ENCODE assay signal across 1 cellular context in the genomic region with DNA sequence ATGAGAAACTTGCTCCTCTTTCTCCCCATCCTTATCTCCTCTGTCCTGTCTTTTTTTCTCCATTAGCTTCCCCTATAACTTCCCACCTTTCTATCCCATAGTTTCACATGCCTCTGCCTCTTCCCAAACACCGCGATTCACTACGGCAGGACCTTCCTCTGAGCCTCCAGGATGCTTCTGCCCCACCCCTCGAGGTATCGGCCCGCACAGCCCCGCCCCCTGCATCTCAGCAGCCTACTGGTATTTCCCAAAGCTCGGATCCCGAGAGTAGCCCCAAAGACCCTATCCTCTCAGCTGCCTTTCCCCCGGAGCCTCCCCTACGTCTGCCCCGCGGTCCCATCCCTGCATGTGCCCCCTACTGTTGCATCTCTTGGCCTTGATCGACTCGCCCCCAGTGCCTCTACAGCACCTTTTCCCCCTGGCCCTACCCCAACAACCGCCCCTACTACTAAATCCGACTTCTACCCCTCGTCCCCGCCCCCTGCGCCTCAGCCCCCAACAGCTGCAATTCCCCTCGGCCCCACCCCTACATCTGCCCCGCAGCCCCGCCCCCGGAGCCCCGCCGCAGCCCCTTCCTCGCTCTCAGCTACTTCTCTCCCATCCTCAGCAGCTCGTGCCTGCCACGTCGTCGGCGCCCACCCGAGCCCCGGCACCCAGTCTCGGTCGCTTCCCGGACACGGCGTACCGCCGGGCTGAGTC.
A peak's percentile ranks its signal among the peaks of the same experiment; 100 is the strongest.
TF ChIP-seq lines count a peak whose summit lies in the region.

No MANE protein-coding gene starts in this region.

TF ChIP-seq in K562, 482 proteins besides CTCF, POLR2A, EP300 and RAD21 (continued from another document):
- TF ChIP-seq, protein P1, sequence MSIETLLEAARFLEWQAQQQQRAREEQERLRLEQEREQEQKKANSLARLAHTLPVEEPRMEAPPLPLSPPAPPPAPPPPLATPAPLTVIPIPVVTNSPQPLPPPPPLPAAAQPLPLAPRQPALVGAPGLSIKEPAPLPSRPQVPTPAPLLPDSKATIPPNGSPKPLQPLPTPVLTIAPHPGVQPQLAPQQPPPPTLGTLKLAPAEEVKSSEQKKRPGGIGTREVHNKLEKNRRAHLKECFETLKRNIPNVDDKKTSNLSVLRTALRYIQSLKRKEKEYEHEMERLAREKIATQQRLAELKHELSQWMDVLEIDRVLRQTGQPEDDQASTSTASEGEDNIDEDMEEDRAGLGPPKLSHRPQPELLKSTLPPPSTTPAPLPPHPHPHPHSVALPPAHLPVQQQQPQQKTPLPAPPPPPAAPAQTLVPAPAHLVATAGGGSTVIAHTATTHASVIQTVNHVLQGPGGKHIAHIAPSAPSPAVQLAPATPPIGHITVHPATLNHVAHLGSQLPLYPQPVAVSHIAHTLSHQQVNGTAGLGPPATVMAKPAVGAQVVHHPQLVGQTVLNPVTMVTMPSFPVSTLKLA (conservative IDR thresholded peaks at IDR 0.05): peak; percentile 24 to 40; a peak in 1 of 4 replicates
- TF ChIP-seq, protein P2, sequence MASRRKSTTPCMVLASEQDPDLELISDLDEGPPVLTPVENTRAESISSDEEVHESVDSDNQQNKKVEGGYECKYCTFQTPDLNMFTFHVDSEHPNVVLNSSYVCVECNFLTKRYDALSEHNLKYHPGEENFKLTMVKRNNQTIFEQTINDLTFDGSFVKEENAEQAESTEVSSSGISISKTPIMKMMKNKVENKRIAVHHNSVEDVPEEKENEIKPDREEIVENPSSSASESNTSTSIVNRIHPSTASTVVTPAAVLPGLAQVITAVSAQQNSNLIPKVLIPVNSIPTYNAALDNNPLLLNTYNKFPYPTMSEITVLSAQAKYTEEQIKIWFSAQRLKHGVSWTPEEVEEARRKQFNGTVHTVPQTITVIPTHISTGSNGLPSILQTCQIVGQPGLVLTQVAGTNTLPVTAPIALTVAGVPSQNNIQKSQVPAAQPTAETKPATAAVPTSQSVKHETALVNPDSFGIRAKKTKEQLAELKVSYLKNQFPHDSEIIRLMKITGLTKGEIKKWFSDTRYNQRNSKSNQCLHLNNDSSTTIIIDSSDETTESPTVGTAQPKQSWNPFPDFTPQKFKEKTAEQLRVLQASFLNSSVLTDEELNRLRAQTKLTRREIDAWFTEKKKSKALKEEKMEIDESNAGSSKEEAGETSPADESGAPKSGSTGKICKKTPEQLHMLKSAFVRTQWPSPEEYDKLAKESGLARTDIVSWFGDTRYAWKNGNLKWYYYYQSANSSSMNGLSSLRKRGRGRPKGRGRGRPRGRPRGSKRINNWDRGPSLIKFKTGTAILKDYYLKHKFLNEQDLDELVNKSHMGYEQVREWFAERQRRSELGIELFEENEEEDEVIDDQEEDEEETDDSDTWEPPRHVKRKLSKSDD (conservative IDR thresholded peaks at IDR 0.05; ENCODE audit: low read length): no peak
- TF ChIP-seq SRSF3 (IDR thresholded peaks at IDR 0.05; ENCODE audit: insufficient read depth, low read length) (no peak), HDAC1 (IDR thresholded peaks at IDR 0.05) (0 out of 4 replicates have a peak, but pooled peaks of 1 of the 2 experiments have one; percentile 35)
- TF ChIP-seq, protein P3, sequence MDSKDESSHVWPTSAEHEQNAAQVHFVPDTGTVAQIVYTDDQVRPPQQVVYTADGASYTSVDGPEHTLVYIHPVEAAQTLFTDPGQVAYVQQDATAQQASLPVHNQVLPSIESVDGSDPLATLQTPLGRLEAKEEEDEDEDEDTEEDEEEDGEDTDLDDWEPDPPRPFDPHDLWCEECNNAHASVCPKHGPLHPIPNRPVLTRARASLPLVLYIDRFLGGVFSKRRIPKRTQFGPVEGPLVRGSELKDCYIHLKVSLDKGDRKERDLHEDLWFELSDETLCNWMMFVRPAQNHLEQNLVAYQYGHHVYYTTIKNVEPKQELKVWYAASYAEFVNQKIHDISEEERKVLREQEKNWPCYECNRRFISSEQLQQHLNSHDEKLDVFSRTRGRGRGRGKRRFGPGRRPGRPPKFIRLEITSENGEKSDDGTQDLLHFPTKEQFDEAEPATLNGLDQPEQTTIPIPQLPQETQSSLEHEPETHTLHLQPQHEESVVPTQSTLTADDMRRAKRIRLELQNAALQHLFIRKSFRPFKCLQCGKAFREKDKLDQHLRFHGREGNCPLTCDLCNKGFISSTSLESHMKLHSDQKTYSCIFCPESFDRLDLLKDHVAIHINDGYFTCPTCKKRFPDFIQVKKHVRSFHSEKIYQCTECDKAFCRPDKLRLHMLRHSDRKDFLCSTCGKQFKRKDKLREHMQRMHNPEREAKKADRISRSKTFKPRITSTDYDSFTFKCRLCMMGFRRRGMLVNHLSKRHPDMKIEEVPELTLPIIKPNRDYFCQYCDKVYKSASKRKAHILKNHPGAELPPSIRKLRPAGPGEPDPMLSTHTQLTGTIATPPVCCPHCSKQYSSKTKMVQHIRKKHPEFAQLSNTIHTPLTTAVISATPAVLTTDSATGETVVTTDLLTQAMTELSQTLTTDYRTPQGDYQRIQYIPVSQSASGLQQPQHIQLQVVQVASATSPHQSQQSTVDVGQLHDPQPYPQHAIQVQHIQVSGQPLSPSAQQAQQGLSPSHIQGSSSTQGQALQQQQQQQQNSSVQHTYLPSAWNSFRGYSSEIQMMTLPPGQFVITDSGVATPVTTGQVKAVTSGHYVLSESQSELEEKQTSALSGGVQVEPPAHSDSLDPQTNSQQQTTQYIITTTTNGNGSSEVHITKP (IDR thresholded peaks at IDR 0.05; ENCODE audit: partially characterized antibody): peak; percentile 25
